Comparison of ENCODE assay signal across 1 cellular context in genomic region chr3:129793356-129793755, GRCh38.
TF ChIP-seq lines count a peak whose summit lies in the region.

No MANE protein-coding gene starts in this region.

TF ChIP-seq in WTC11, 78 proteins besides CTCF, POLR2A, EP300 and RAD21 (continued from another document):
- TF ChIP-seq MLX (CRISPR knock-in tag; IDR thresholded peaks at IDR 0.05) (no peak), ZNF281 (CRISPR knock-in tag; IDR thresholded peaks at IDR 0.05) (no peak)
TF ChIP-seq in WTC11: peak in this region for 0.
